Comparison of ENCODE assay signal across 30 cellular contexts in the genomic region with DNA sequence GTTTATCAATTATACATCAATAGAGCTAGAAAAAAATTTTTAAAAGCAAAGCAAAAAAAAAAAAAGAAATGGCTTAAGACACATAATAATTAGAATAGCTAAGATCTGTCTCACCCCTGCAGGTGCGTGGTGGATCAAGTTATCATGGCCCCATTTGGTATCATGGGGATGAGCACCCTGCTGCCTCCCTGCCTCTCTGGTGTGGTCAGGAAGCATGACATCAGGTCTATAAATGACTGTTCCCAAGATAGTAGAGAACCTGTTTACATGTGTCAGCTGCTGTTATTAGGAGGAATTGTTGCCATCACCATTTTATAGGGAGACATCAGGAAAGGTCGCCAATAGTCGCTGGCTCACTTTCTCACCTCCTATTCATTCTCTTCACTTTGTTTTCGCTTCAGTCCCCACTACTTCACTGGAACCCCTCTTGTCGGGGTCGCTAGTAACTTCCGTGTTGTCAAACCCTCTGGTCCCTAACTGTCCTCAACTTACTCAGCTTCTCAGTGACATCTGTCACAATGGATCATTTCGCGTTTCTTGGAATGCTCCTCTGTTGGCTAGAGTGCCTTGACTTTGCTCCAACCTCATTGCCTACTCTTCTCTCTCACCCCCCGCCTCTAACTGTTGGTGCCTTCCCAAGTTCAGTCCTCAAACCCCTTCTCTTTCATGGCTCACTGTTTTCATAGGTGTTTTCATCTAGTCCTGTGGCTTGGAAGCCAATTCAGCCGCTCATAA. TPM values are rescaled to one million over a fixed set of nuclear protein-coding genes. Genes with fewer than 3 reads are reported as not detected.
"Had no signal": no experiment of that assay in that cellular context is flagged by ENCODE, and none has a peak within 500 bp of the region (broad histone marks: within the 10 kb centered on the region; RNA-seq: fewer than 3 reads in every experiment).

No MANE protein-coding gene starts in this region.

- DNase-seq: activated CD4-positive, alpha-beta T cell treated with anti-CD3 and anti-CD28 coated beads for 36 hours; activated CD4-positive, alpha-beta T cell treated with anti-CD3 and anti-CD28 coated beads, Interleukin-2, amount 50 U/mL, for 4 hours; activated CD4-positive, CD25-positive, alpha-beta regulatory T cell; activated effector memory CD4-positive, alpha-beta T cell treated with anti-CD3 and anti-CD28 coated beads, Interleukin-2, amount 50 U/mL, for 16 hours; activated naive CD4-positive, alpha-beta T cell treated with anti-CD3 and anti-CD28 coated beads for 36 hours; activated naive CD8-positive, alpha-beta T cell treated with anti-CD3 and anti-CD28 coated beads for 36 hours; activated T-cell treated with anti-CD3 and anti-CD28 coated beads for 4 hours; activated T-cell treated with anti-CD3 and anti-CD28 coated beads, Interleukin-2, amount 50 U/mL, for 72 hours; adrenal gland; aorta; brain microvascular endothelial cell; caudate nucleus; cortex of kidney; effector memory CD8-positive, alpha-beta T cell; head of caudate nucleus; left lung; naive thymus-derived CD4-positive, alpha-beta T cell; ovary; retina; stimulated activated CD4-positive, alpha-beta T cell treated with anti-CD3 and anti-CD28 coated beads, Interleukin-2, amount 100 ng/mL, for 48 hours; stimulated activated naive CD8-positive, alpha-beta T cell treated with anti-CD3 and anti-CD28 coated beads, Interleukin-15, Interleukin-2, amounts not matched to agents 100 U/mL and 50 U/mL, for 24 hours; testis; transverse colon had no signal

- H3K9me3 Mint-ChIP-seq: activated naive CD4-positive, alpha-beta T cell treated with anti-CD3 and anti-CD28 coated beads for 36 hours; activated naive CD8-positive, alpha-beta T cell treated with anti-CD3 and anti-CD28 coated beads for 36 hours; activated T-cell treated with anti-CD3 and anti-CD28 coated beads, Interleukin-2, amount 50 U/mL, for 72 hours; effector memory CD8-positive, alpha-beta T cell; T-helper 2 cell treated with Interferon-gamma antibody and Interleukin-4, amounts not matched to agents 5 μg/mL and 100 μg/mL, for 36 hours had no signal

- ATAC-seq: activated CD4-positive, alpha-beta T cell treated with anti-CD3 and anti-CD28 coated beads for 36 hours; activated T-cell treated with anti-CD3 and anti-CD28 coated beads, Interleukin-2, amount 50 U/mL, for 72 hours; effector memory CD8-positive, alpha-beta T cell; left lung; naive thymus-derived CD4-positive, alpha-beta T cell; stimulated activated naive CD8-positive, alpha-beta T cell treated with anti-CD3 and anti-CD28 coated beads, Interleukin-15, Interleukin-2, amounts not matched to agents 100 U/mL and 50 U/mL, for 24 hours had no signal

- H3K4me3 Mint-ChIP-seq: activated CD4-positive, alpha-beta T cell treated with anti-CD3 and anti-CD28 coated beads for 36 hours; activated naive CD4-positive, alpha-beta T cell treated with anti-CD3 and anti-CD28 coated beads for 36 hours; activated naive CD8-positive, alpha-beta T cell treated with anti-CD3 and anti-CD28 coated beads for 36 hours; activated T-cell treated with anti-CD3 and anti-CD28 coated beads, Interleukin-2, amount 50 U/mL, for 72 hours; effector memory CD8-positive, alpha-beta T cell; naive thymus-derived CD4-positive, alpha-beta T cell; T-helper 2 cell treated with Interferon-gamma antibody and Interleukin-4, amounts not matched to agents 5 μg/mL and 100 μg/mL, for 36 hours had no signal

- H3K27ac Mint-ChIP-seq: activated CD4-positive, alpha-beta T cell treated with anti-CD3 and anti-CD28 coated beads for 36 hours; activated naive CD4-positive, alpha-beta T cell treated with anti-CD3 and anti-CD28 coated beads for 36 hours; effector memory CD8-positive, alpha-beta T cell; progenitor cell of endocrine pancreas; T-helper 2 cell treated with Interferon-gamma antibody and Interleukin-4, amounts not matched to agents 5 μg/mL and 100 μg/mL, for 36 hours had no signal

- H3K27me3 Mint-ChIP-seq: activated CD4-positive, alpha-beta T cell treated with anti-CD3 and anti-CD28 coated beads for 36 hours; activated naive CD8-positive, alpha-beta T cell treated with anti-CD3 and anti-CD28 coated beads for 36 hours; effector memory CD8-positive, alpha-beta T cell; naive thymus-derived CD4-positive, alpha-beta T cell; progenitor cell of endocrine pancreas had no signal

RNA-seq across cellular contexts. Expression of gene WFDC3, which starts 4.8 kb away (rescaled TPM):
- total RNA-seq: activated CD4-positive, alpha-beta T cell treated with anti-CD3 and anti-CD28 coated beads for 36 hours; activated naive CD4-positive, alpha-beta T cell treated with anti-CD3 and anti-CD28 coated beads for 36 hours; activated naive CD8-positive, alpha-beta T cell treated with anti-CD3 and anti-CD28 coated beads for 36 hours; endothelial cell of umbilical vein; kidney epithelial cell; lung microvascular endothelial cell; naive thymus-derived CD4-positive, alpha-beta T cell had no signal
- polyA plus RNA-seq: naive thymus-derived CD4-positive, alpha-beta T cell; neural cell had no signal

RNA-seq across cellular contexts. Expression of gene UBE2C, which starts 15.9 kb away (rescaled TPM):
- total RNA-seq: mesenteric fat pad had no signal
- polyA plus RNA-seq: naive thymus-derived CD4-positive, alpha-beta T cell had no signal

RNA-seq across cellular contexts. Expression of gene TNNC2, which starts 30.6 kb away (rescaled TPM):
- total RNA-seq: activated CD4-positive, alpha-beta T cell treated with anti-CD3 and anti-CD28 coated beads for 36 hours; activated naive CD4-positive, alpha-beta T cell treated with anti-CD3 and anti-CD28 coated beads for 36 hours; activated naive CD8-positive, alpha-beta T cell treated with anti-CD3 and anti-CD28 coated beads for 36 hours; aorta; endothelial cell of umbilical vein; kidney epithelial cell; lung microvascular endothelial cell; progenitor cell of endocrine pancreas had no signal
- polyA plus RNA-seq: naive thymus-derived CD4-positive, alpha-beta T cell had no signal
